18 cellular contexts compared by ENCODE assay signal in genomic region chr20:10730629-10731183, GRCh38. TPM values are rescaled to one million over a fixed set of nuclear protein-coding genes. Genes with fewer than 3 reads are reported as not detected.
DNase-seq lines count a peak whose midpoint lies in the region; ATAC-seq, FAIRE-seq and TF ChIP-seq lines count a peak whose summit lies in the region.
"Had no signal": no experiment of that assay in that cellular context is flagged by ENCODE, and none has a peak within 500 bp of the region (broad histone marks: within the 10 kb centered on the region; RNA-seq: fewer than 3 reads in every experiment).

No MANE protein-coding gene starts in this region.

- DNase-seq in HepG2 (ENCODE audit: low spot score) (no peak), right lobe of liver (no peak), RWPE2 (ENCODE audit: low spot score) (no peak), epithelial cell of prostate (ENCODE audit: low read depth, low spot score) (no peak)
- no peak for DNase-seq in activated CD4-positive, alpha-beta T cell treated with anti-CD3 and anti-CD28 coated beads, Interleukin-2, amount 50 U/mL, for 4 hours
- DNase-seq in activated CD4-positive, alpha-beta T cell treated with anti-CD3 and anti-CD28 coated beads, Interleukin-2, amount 50 U/mL, for 1 hour = no peak
- DNase-seq in activated naive CD4-positive, alpha-beta T cell treated with Interleukin-2 at 50 U/mL for 16 hours = no peak
- DNase-seq: BE2C; CD8-positive, alpha-beta T cell; COR-L47; DND-41; GDM1; HCEC 1CT had no signal

- H3K4me2 ChIP-seq in HepG2 (ENCODE audit: low read depth, low read length) = no peak overlapping the region

- peaks cover 6% of the 10 kb centered on the region; the same call in 1 of the 2 replicates for H3K4me1 ChIP-seq in HepG2 (ENCODE audit: insufficient read depth, low read length)
- no peaks in the 10 kb centered on the region for H3K4me1 ChIP-seq in right lobe of liver
- H3K4me1 ChIP-seq in RWPE2 (ENCODE audit: insufficient read depth, poor library complexity, severe bottlenecking) = peaks cover 36% of the 10 kb centered on the region
- H3K4me1 ChIP-seq: BE2C had no signal

- in situ Hi-C loops in HepG2 (cut with HindIII; ENCODE audit: extremely low pct_ligation_motif_present, low pct_unique_long_range_greater_than_20kb) = no loop called here

- no peaks in the 10 kb centered on the region for H4K20me1 ChIP-seq in HepG2 (ENCODE audit: insufficient read depth, low read length)

- TF ChIP-seq CTCF in HepG2 (CRISPR knock-in tag; IDR thresholded peaks at IDR 0.05) (no peak), right lobe of liver (IDR thresholded peaks at IDR 0.05) (no peak), RWPE2 (IDR thresholded peaks at IDR 0.05; ENCODE audit: poor library complexity, severe bottlenecking) (no peak)

- H3K27me3 ChIP-seq in HepG2 (ENCODE audit: control insufficient read depth in 1 of 2, insufficient read depth in 2 of 2, low read length in 2 of 2) = no peaks in the 10 kb centered on the region
- H3K27me3 ChIP-seq in right lobe of liver = no peaks in the 10 kb centered on the region
- H3K27me3 ChIP-seq in RWPE2 (ENCODE audit: insufficient read depth, poor library complexity, severe bottlenecking) = no peaks in the 10 kb centered on the region
- H3K27me3 ChIP-seq: BE2C had no signal

- WGBS in HepG2 (ENCODE audit: low lambda C conversion rate) = 97% methylated on average over 1 of the region's 1 CpG
- WGBS in right lobe of liver (ENCODE audit: insufficient coverage, low coverage, low lambda C conversion rate, missing lambda C conversion rate) = 69% methylated on average over 1 of the region's 1 CpG

- H3K9ac ChIP-seq in HepG2 (ENCODE audit: insufficient read depth, low read depth, low read length) = no peak overlapping the region

- BruUV-seq in HepG2 (replicated peaks; lab: Mats Ljungman, UMichigan) = no TSS peak

- no peak for TF ChIP-seq RAD21 in HepG2 (CRISPR knock-in tag; IDR thresholded peaks at IDR 0.05)

- H3K36me3 ChIP-seq in HepG2 (replicated peaks in 1 of 2; ENCODE audit: control insufficient read depth in 1 of 2, insufficient read depth in 2 of 2, low read length in 2 of 2) = no peaks in the 10 kb centered on the region
- no peaks in the 10 kb centered on the region for H3K36me3 ChIP-seq in right lobe of liver
- H3K36me3 ChIP-seq in RWPE2 (ENCODE audit: low read depth) = no peaks in the 10 kb centered on the region
- H3K36me3 ChIP-seq: BE2C had no signal

- POLR2A ChIA-PET in HepG2 (lab: Yijun Ruan, JAX) = interaction anchor here (1.5 kb wide), 1 partner anchor 19 kb away, joined by 3 read pairs; no protein-coding TSS in a partner anchor

- TF ChIP-seq POLR2A in HepG2 (IDR thresholded peaks at IDR 0.05; ENCODE audit: insufficient read depth in 1 of 2, low read depth in 2 of 2, low read length in 2 of 2) = no peak
- no peak for TF ChIP-seq POLR2A in right lobe of liver (IDR thresholded peaks at IDR 0.05)

- ATAC-seq in HepG2 (no peak), right lobe of liver (no peak), RWPE2 (ENCODE audit: low read depth) (no peak), GM18861 (IDR thresholded peaks at IDR 0.05; ENCODE audit: unreplicated experiment) (no peak)
- ATAC-seq: CD8-positive, alpha-beta T cell had no signal

- H3K9me3 ChIP-seq in HepG2 (ENCODE audit: low read length) = no peaks in the 10 kb centered on the region
- no peaks in the 10 kb centered on the region for H3K9me3 ChIP-seq in right lobe of liver
- H3K9me3 ChIP-seq in RWPE2 (ENCODE audit: severe bottlenecking) = peaks cover 2% of the 10 kb centered on the region
- H3K9me3 ChIP-seq: BE2C had no signal

- no peak for TF ChIP-seq EP300 in HepG2 (IDR thresholded peaks at IDR 0.05; ENCODE audit: low read depth in 2 of 2, low read length in 2 of 2)
- TF ChIP-seq EP300 in HepG2 (CRISPR knock-in tag; IDR thresholded peaks at IDR 0.05; ENCODE audit: borderline replicate concordance) = no peak

- no peaks in the 10 kb centered on the region for H3K79me2 ChIP-seq in HepG2 (ENCODE audit: insufficient read depth, low read length)

- no peak overlapping the region for H2AFZ ChIP-seq in HepG2 (ENCODE audit: low read length)

- H3K27ac ChIP-seq in HepG2 (ENCODE audit: extremely low read length, insufficient read depth, low read length) (no peak overlapping the region), right lobe of liver (no peak overlapping the region), RWPE2 (ENCODE audit: poor library complexity, severe bottlenecking) (peak overlapping the region; percentile 89), epithelial cell of prostate (peak overlapping the region; percentile 87)
- H3K27ac ChIP-seq: C4-2B had no signal

- H3K4me3 ChIP-seq in HepG2 (replicated peaks in 1 of 3; ENCODE audit: insufficient read depth in 1 of 3, low read depth in 2 of 3, low read length in 3 of 3) (no peak overlapping the region), right lobe of liver (no peak overlapping the region), RWPE2 (ENCODE audit: severe bottlenecking) (no peak overlapping the region)

- intact Hi-C loops in HepG2 (cut with micrococcal nuclease; ENCODE audit: unreplicated experiment) (no loop called here), right lobe of liver (cut with DNase I) (no loop called here)

- FAIRE-seq in HepG2 (lab: Jason Lieb, UNC) = no peak
- FAIRE-seq: GM12892, GM19239, HTR-8/SVneo had no signal

- CTCF ChIA-PET in HepG2 (lab: Yijun Ruan, JAX; ENCODE audit: low intra/inter-chr PET ratio, low total read pairs) = no interaction called here

TF ChIP-seq in HepG2, 621 proteins besides CTCF, POLR2A, EP300 and RAD21:
- peak; percentile 99 for TF ChIP-seq HNRNPK (IDR thresholded peaks at IDR 0.05; ENCODE audit: low read depth, low read length, poor library complexity, severe bottlenecking)
- peak; percentile 89; the same call in 1 of the 2 replicates for TF ChIP-seq PCBP1 (IDR thresholded peaks at IDR 0.05; ENCODE audit: borderline replicate concordance, low read depth, low read length)
- no peak for TF ChIP-seq ZNF10 (CRISPR knock-in tag; IDR thresholded peaks at IDR 0.05; ENCODE audit: borderline replicate concordance, low read depth)
- TF ChIP-seq PCBP2 (optimal IDR thresholded peaks at IDR 0.05; ENCODE audit: low read depth, low read length, poor library complexity, severe bottlenecking) = peak; percentile 100
- TF ChIP-seq ESRRA (CRISPR knock-in tag; IDR thresholded peaks at IDR 0.05; ENCODE audit: low read depth) = no peak
- 0 out of 2 replicates have a peak, but pooled peaks have one; percentile 19 for TF ChIP-seq NONO (IDR thresholded peaks at IDR 0.05)
- no peak for TF ChIP-seq NONO (CRISPR knock-in tag; conservative IDR thresholded peaks at IDR 0.05)

RNA-seq across cellular contexts. Expression of gene JAG1, which starts 56.9 kb away (rescaled TPM):
- total RNA-seq in HepG2 (2016; rRNA removed; fragmentation: Illumina TruSeq; extraction: Trizol) (18.1 and 56.3 TPM in 2 replicates), right lobe of liver (1 to 10 TPM; 3.1 to 8.5 (median 6.7) TPM)
- total RNA-seq in HepG2 (2016; cell fraction: cytosol; rRNA removed; fragmentation: Illumina TruSeq; extraction: Trizol; ENCODE audit: low read depth) = 30.6 and 34.3 TPM in 2 replicates
- total RNA-seq in HepG2 (2016; cell fraction: insoluble cytoplasmic fraction; rRNA removed; fragmentation: Illumina TruSeq; extraction: Trizol) = 15.5 and 55.3 TPM in 2 replicates
- 13.4 and 15.1 TPM in 2 replicates for total RNA-seq in HepG2 (2016; cell fraction: membrane; rRNA removed; fragmentation: Illumina TruSeq; extraction: Trizol)
- total RNA-seq in HepG2 (2016; cell fraction: nucleus; rRNA removed; fragmentation: Illumina TruSeq; extraction: Trizol) = 102 and 121 TPM in 2 replicates
- 43.0 and 47.1 TPM in 2 replicates for polyA plus RNA-seq in HepG2 (2011; rRNA removed)
- polyA plus RNA-seq in HepG2 (2011; cell fraction: cytosol; rRNA removed) = 33.0 and 33.7 TPM in 2 replicates
- polyA plus RNA-seq in HepG2 (2011; cell fraction: nucleus; rRNA removed) = 120 and 155 TPM in 2 replicates
- polyA plus RNA-seq in HepG2 (2012) = 35.8 and 54.0 TPM in 2 replicates
- 0.86 and 1.3 TPM in 2 replicates for polyA plus RNA-seq in HepG2 (2016; cell fraction: cytosol; fragmentation: Illumina TruSeq; extraction: Trizol; ENCODE audit: low read depth)
- 9.4 and 10.2 TPM in 2 replicates for polyA plus RNA-seq in HepG2 (2016; cell fraction: insoluble cytoplasmic fraction; fragmentation: Illumina TruSeq; extraction: Trizol; ENCODE audit: low read depth)
- 2.2 and 3.0 TPM in 2 replicates for polyA plus RNA-seq in HepG2 (2016; cell fraction: membrane; fragmentation: Illumina TruSeq; extraction: Trizol; ENCODE audit: low read depth)
- polyA plus RNA-seq in HepG2 (2016; cell fraction: nucleus; fragmentation: Illumina TruSeq; extraction: Trizol; ENCODE audit: insufficient read depth, low read depth) = 112 and 122 TPM in 2 replicates
- polyA minus RNA-seq in HepG2 (2011; rRNA and poly(A)+ RNA removed; ENCODE audit: low replicate concordance) = 8.0 and 192 TPM in 2 replicates
- 103 and 108 TPM in 2 replicates for polyA minus RNA-seq in HepG2 (2011; cell fraction: cytosol; rRNA and poly(A)+ RNA removed)
- polyA minus RNA-seq in HepG2 (2011; cell fraction: nucleus; rRNA and poly(A)+ RNA removed) = 248 and 302 TPM in 2 replicates

Comparison
In these comparisons a context has a peak if more than half of its experiments do, and no peak if none do; other contexts are left out.
1. H3K27ac ChIP-seq: peak in RWPE2 (single experiment) and epithelial cell of prostate (single experiment); none in HepG2 (single experiment) and right lobe of liver (0 of 3).